In genomic region chr14:101836131-101836530, GRCh38 we compare ENCODE assay signal across 11 cellular contexts.
DNase-seq lines count a peak whose midpoint lies in the region; ATAC-seq lines count a peak whose summit lies in the region.
"Had no signal": no experiment of that assay in that cellular context is flagged by ENCODE, and none has a peak within 500 bp of the region (broad histone marks: within the 10 kb centered on the region; RNA-seq: fewer than 3 reads in every experiment).

No MANE protein-coding gene starts in this region.

- no peaks in the 10 kb centered on the region for H3K36me3 ChIP-seq in skeletal muscle tissue (ENCODE audit: control insufficient read depth in 3 of 3, insufficient read depth in 3 of 3, low read length in 3 of 3)

- H3K4me3 Mint-ChIP-seq in activated naive CD8-positive, alpha-beta T cell treated with anti-CD3 and anti-CD28 coated beads for 36 hours: no peak overlapping the region

- peak; percentile 65 to 73 for ATAC-seq in left cardiac atrium
- ATAC-seq: HCT116 had no signal

- H3K9me3 Mint-ChIP-seq in activated naive CD8-positive, alpha-beta T cell treated with anti-CD3 and anti-CD28 coated beads for 36 hours: no peaks in the 10 kb centered on the region

- H3K27me3 ChIP-seq in skeletal muscle tissue (ENCODE audit: control insufficient read depth in 3 of 3, insufficient read depth in 3 of 3, low read length in 3 of 3): no peaks in the 10 kb centered on the region

- H3K9me3 ChIP-seq in skeletal muscle tissue (ENCODE audit: control insufficient read depth in 3 of 3, low read length in 3 of 3): no peaks in the 10 kb centered on the region

- peaks cover 82% of the 10 kb centered on the region for H3K4me1 Mint-ChIP-seq in activated naive CD8-positive, alpha-beta T cell treated with anti-CD3 and anti-CD28 coated beads for 36 hours

- H3K4me3 ChIP-seq in skeletal muscle tissue (ENCODE audit: low read length in 3 of 3): peak overlapping the region; percentile 35 to 60 (median 45)

- intact Hi-C loops in left cardiac atrium (cut with DNase I): no loop called here

- H3K27ac ChIP-seq in skeletal muscle tissue (ENCODE audit: low read depth, low read length): peak overlapping the region; percentile 73

- H3K27me3 Mint-ChIP-seq in activated naive CD8-positive, alpha-beta T cell treated with anti-CD3 and anti-CD28 coated beads for 36 hours: no peaks in the 10 kb centered on the region

- peaks cover 28% of the 10 kb centered on the region for H3K36me3 Mint-ChIP-seq in activated naive CD8-positive, alpha-beta T cell treated with anti-CD3 and anti-CD28 coated beads for 36 hours

- peak overlapping the region; percentile 73 for H3K27ac Mint-ChIP-seq in activated naive CD8-positive, alpha-beta T cell treated with anti-CD3 and anti-CD28 coated beads for 36 hours

- H3K9ac ChIP-seq in skeletal muscle tissue (ENCODE audit: low read depth in 1 of 3, low read length in 3 of 3): peak overlapping the region; percentile 52 to 71 (median 54)

- peaks cover 36 to 57% (median 42%) of the 10 kb centered on the region in 3 donors for H3K4me1 ChIP-seq in skeletal muscle tissue (ENCODE audit: control insufficient read depth in 3 of 3, insufficient read depth in 3 of 3, low read length in 3 of 3)

- DNase-seq in ELR (ENCODE audit: low read depth) (peak; percentile 28), left cardiac atrium (no peak), cerebellar nuclear complex (lab: John Stamatoyannopoulos, UW) (no peak), NCI-H1694 (lab: John Stamatoyannopoulos, UW) (no peak)
- no peak for DNase-seq in activated naive CD8-positive, alpha-beta T cell treated with anti-CD3 and anti-CD28 coated beads for 36 hours
- DNase-seq in effector CD8-positive, alpha-beta T cell (lab: John Stamatoyannopoulos, UW): no peak
- DNase-seq: activated CD4-positive, alpha-beta T cell treated with anti-CD3 and anti-CD28 coated beads, Interleukin-2, amount 50 U/mL, for 4 hours; NCI-H1694 treated with DMSO at 0.1 percent for 48 hours; SHP77 had no signal
